ENCODE assay signal across 12 cellular contexts in genomic region chr13:92821324-92821723, GRCh38.
"Had no signal": no experiment of that assay in that cellular context is flagged by ENCODE, and none has a peak within 500 bp of the region (broad histone marks: within the 10 kb centered on the region; RNA-seq: fewer than 3 reads in every experiment).

No MANE protein-coding gene starts in this region.

- H3K9me3 ChIP-seq: esophagus muscularis mucosa, neutrophil, right atrium auricular region, thyroid gland had no signal

- H3K27me3 ChIP-seq: cardiac muscle cell, esophagus muscularis mucosa, neutrophil, right atrium auricular region, thyroid gland had no signal

- H3K4me2 ChIP-seq: smooth muscle cell had no signal

- DNase-seq: activated CD4-positive, alpha-beta T cell treated with anti-CD3 and anti-CD28 coated beads for 48 hours; activated CD8-positive, alpha-beta T cell treated with anti-CD3 and anti-CD28 coated beads, Interleukin-2, amount 10 ng/mL, durations not matched to agents 7 days and 5 days; activated naive CD4-positive, alpha-beta T cell treated with Interleukin-2 at 50 U/mL for 16 hours; left colon; naive thymus-derived CD8-positive, alpha-beta T cell; thyroid gland had no signal

- H3K4me3 ChIP-seq: cardiac muscle cell, esophagus muscularis mucosa, lung, right atrium auricular region, smooth muscle cell, thyroid gland had no signal

- H3K36me3 ChIP-seq: cardiac muscle cell, esophagus muscularis mucosa, neutrophil, right atrium auricular region, thyroid gland had no signal

- H3K27ac ChIP-seq: cardiac muscle cell, esophagus muscularis mucosa, neutrophil, right atrium auricular region, thyroid gland had no signal

- H3K4me1 ChIP-seq: esophagus muscularis mucosa, right atrium auricular region, thyroid gland had no signal
